In genomic region chr6:166625356-166625755, GRCh38 we compare ENCODE assay signal across 10 cellular contexts. TPM values are rescaled to one million over a fixed set of nuclear protein-coding genes. Genes with fewer than 3 reads are reported as not detected.
DNase-seq lines count a peak whose midpoint lies in the region; ATAC-seq and TF ChIP-seq lines count a peak whose summit lies in the region.
"Had no signal": no experiment of that assay in that cellular context is flagged by ENCODE, and none has a peak within 500 bp of the region (broad histone marks: within the 10 kb centered on the region; RNA-seq: fewer than 3 reads in every experiment).

No MANE protein-coding gene starts in this region.

- no peaks in the 10 kb centered on the region for H3K36me3 ChIP-seq in PC-9 (ENCODE audit: low read depth)
- no peaks in the 10 kb centered on the region for H3K36me3 ChIP-seq in osteoblast (ENCODE audit: insufficient read depth, low read length)

- in situ Hi-C loops in KBM-7 (cut with MboI; ENCODE audit: low pct_unique_long_range_greater_than_20kb, low sequenced_read_pairs), result no loop called here

- no peaks in the 10 kb centered on the region for H3K9me3 ChIP-seq in CD4-positive, alpha-beta T cell (ENCODE audit: control insufficient read depth, low read length)
- H3K9me3 ChIP-seq in PC-9 (ENCODE audit: insufficient read depth, low read depth) (no peaks in the 10 kb centered on the region), osteoblast (ENCODE audit: low read depth, low read length) (no peaks in the 10 kb centered on the region)

- H3K4me3 ChIP-seq in PC-9 (peak overlapping the region; percentile 91; the same call in 1 of the 2 replicates), epithelial cell of proximal tubule (ENCODE audit: low read depth, low read length) (peak overlapping the region; percentile 91), osteoblast (ENCODE audit: insufficient read depth, low read length) (peak overlapping the region; percentile 89)

- peaks cover 47% of the 10 kb centered on the region for H3K4me1 ChIP-seq in PC-9 (replicated peaks; ENCODE audit: insufficient read depth)
- peaks cover 58% of the 10 kb centered on the region for H3K4me1 ChIP-seq in osteoblast (ENCODE audit: insufficient read depth, low read length)

- peaks cover 29% of the 10 kb centered on the region for H3K79me2 ChIP-seq in PC-9 (ENCODE audit: low read depth)
- peaks cover 58% of the 10 kb centered on the region for H3K79me2 ChIP-seq in osteoblast (ENCODE audit: insufficient read depth, low read length)

- POLR2A ChIA-PET in CD4-positive, alpha-beta T cell (lab: Charles Lee), result interaction anchor here (2.4 kb wide), 1 partner anchor 126 kb away, joined by 6 read pairs; no protein-coding TSS in a partner anchor
- POLR2A ChIA-PET in PC-9 (lab: Charles Lee; ENCODE audit: unreplicated experiment), result no interaction called here

- H3K27ac Mint-ChIP-seq in CD4-positive, alpha-beta T cell, result no peak overlapping the region

- H3F3A ChIP-seq in PC-9 (ENCODE audit: insufficient read depth, low read depth), result peaks cover 19% of the 10 kb centered on the region

- no peak for DNase-seq in CD4-positive, alpha-beta T cell
- DNase-seq in PC-9, result no peak
- no peak for DNase-seq in epithelial cell of proximal tubule (ENCODE audit: low read depth)
- DNase-seq in osteoblast (ENCODE audit: insufficient read length, low spot score, missing footprints), result no peak
- no peak for DNase-seq in KBM-7
- DNase-seq in NCI-H1436 treated with DMSO at 0.1 percent for 48 hours (lab: John Stamatoyannopoulos, UW), result no peak
- DNase-seq: effector CD4-positive, alpha-beta T cell; NCI-H510A had no signal

- no peaks in the 10 kb centered on the region for H3K9me2 ChIP-seq in PC-9 (ENCODE audit: insufficient read depth)

- BruUV-seq in PC-9 (replicated peaks; lab: Mats Ljungman, UMichigan), result no TSS peak

- H3K4me1 Mint-ChIP-seq in CD4-positive, alpha-beta T cell (ENCODE audit: low read depth), result peaks cover 31% of the 10 kb centered on the region

- intact Hi-C loops in CD4-positive, alpha-beta T cell (cut with DNase I, micrococcal nuclease), result loop anchor here (5.0 to 10.0 kb wide), 5 partner anchors 138 to 1199 kb away; partner anchors contain the start of genes AFDN (in 1 of the 2), CEP43 (in 1 of the 2) and RNASET2 (in 1 of the 2)
- intact Hi-C loops in PC-9 (cut with micrococcal nuclease; ENCODE audit: unreplicated experiment), result loop anchor here (5.0 to 10.0 kb wide), 2 partner anchors 122 to 369 kb away; partner anchors contain the start of gene CEP43

- H3K4me2 ChIP-seq in PC-9 (peak overlapping the region; percentile 80), osteoblast (ENCODE audit: insufficient read depth, low read length) (peak overlapping the region; percentile 93)

- no peaks in the 10 kb centered on the region for H3K9me3 Mint-ChIP-seq in CD4-positive, alpha-beta T cell

- H3K36me3 Mint-ChIP-seq in CD4-positive, alpha-beta T cell (ENCODE audit: low read depth), result peaks cover 8% of the 10 kb centered on the region

- H3K27me3 ChIP-seq in CD4-positive, alpha-beta T cell (ENCODE audit: control insufficient read depth, insufficient read depth, low read length), result peaks cover 4% of the 10 kb centered on the region
- H3K27me3 ChIP-seq in PC-9 (ENCODE audit: insufficient read depth, low read depth) (no peaks in the 10 kb centered on the region), osteoblast (ENCODE audit: insufficient read depth, low read length) (no peaks in the 10 kb centered on the region)

- ATAC-seq in CD4-positive, alpha-beta T cell (ENCODE audit: poor library complexity), result no peak
- ATAC-seq in HG03565 (IDR thresholded peaks at IDR 0.05; ENCODE audit: unreplicated experiment) (no peak), GM18870 (IDR thresholded peaks at IDR 0.05; ENCODE audit: unreplicated experiment) (no peak)

- TF ChIP-seq CTCF in CD4-positive, alpha-beta T cell (IDR thresholded peaks at IDR 0.05), result no peak
- TF ChIP-seq CTCF in PC-9 (conservative IDR thresholded peaks at IDR 0.05) (no peak), epithelial cell of proximal tubule (conservative IDR thresholded peaks at IDR 0.05; ENCODE audit: low read depth, low read length) (no peak), osteoblast (IDR thresholded peaks at IDR 0.05; ENCODE audit: extremely low read depth, low read depth, low read length) (no peak)

- CTCF ChIA-PET in CD4-positive, alpha-beta T cell (lab: Charles Lee), result no interaction called here
- CTCF ChIA-PET in PC-9 (lab: Charles Lee), result no interaction called here

- H2AFZ ChIP-seq in PC-9 (no peak overlapping the region), osteoblast (ENCODE audit: low read length) (no peak overlapping the region)

- H4K20me1 ChIP-seq in PC-9 (ENCODE audit: insufficient read depth), result no peaks in the 10 kb centered on the region
- no peaks in the 10 kb centered on the region for H4K20me1 ChIP-seq in osteoblast (ENCODE audit: insufficient read depth, low read length)

- peak overlapping the region; percentile 91 for H3K4me3 Mint-ChIP-seq in CD4-positive, alpha-beta T cell

- H3K27ac ChIP-seq in CD4-positive, alpha-beta T cell (ENCODE audit: low read depth, low read length), result no peak overlapping the region
- H3K27ac ChIP-seq in PC-9 (no peak overlapping the region), osteoblast (ENCODE audit: low read depth, low read length) (peak overlapping the region; percentile 83)

- H3K27me3 Mint-ChIP-seq in CD4-positive, alpha-beta T cell, result peaks cover 24% of the 10 kb centered on the region

RNA-seq across cellular contexts. Expression of gene RPS6KA2, which starts 1.7 kb away (rescaled TPM):
- total RNA-seq in CD4-positive, alpha-beta T cell, result 1 to 10 TPM; 5.6 to 6.2 TPM
- total RNA-seq in PC-9 (2021) (18.5 and 20.6 TPM in 2 replicates), epithelial cell of proximal tubule (16.1 and 20.8 TPM in 2 replicates), osteoblast (112 and 113 TPM in 2 replicates)

RNA-seq across cellular contexts. Expression of gene RAMACL, which starts 38.9 kb away (rescaled TPM):
- under 1 TPM; 0.52 to 0.75 TPM for total RNA-seq in CD4-positive, alpha-beta T cell
- 0.52 and 0.73 TPM in 2 replicates for total RNA-seq in PC-9 (2021)
- 0.07 and 0.12 TPM in 2 replicates for total RNA-seq in epithelial cell of proximal tubule
- 3.3 and 4.1 TPM in 2 replicates for total RNA-seq in osteoblast
